Comparison of ENCODE assay signal across 17 cellular contexts in the genomic region with DNA sequence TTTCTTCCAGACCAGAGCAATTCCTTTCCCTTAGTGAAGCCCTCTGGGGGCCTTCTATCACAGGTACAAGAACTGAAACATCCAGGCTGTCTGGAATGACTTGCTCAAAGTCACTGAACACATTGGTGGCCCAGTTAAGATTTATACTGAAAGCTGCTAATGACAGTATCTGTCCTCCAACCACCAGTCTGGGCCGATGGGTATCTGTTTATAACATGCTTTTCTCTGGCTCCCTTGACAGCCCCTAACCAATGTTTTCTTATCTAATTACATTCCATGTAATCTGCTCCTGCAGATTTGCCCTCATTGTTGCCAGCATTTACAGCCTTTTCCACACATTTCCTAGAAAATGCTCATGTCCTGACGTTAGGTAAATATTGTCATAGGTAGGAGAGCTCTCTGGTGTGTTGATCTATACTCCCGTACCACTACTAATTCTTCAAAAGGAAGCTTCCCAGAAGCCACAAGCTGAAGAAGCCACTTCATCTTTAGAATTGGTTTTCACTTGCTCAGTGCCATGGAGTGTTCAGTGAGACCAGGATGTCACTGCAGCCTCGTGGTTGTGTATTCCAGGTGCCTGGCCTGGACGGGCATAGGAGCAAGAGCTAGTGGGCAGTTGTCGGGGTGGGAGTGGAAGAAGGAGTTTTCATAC.
DNase-seq lines count a peak whose midpoint lies in the region; ATAC-seq, FAIRE-seq and TF ChIP-seq lines count a peak whose summit lies in the region.
"Had no signal": no experiment of that assay in that cellular context is flagged by ENCODE, and none has a peak within 500 bp of the region (broad histone marks: within the 10 kb centered on the region; RNA-seq: fewer than 3 reads in every experiment).

No MANE protein-coding gene starts in this region.

- no peaks in the 10 kb centered on the region for H3K36me3 ChIP-seq in lower lobe of right lung
- H3K36me3 ChIP-seq: SJCRH30 had no signal

- intact Hi-C loops in lower lobe of right lung (cut with DNase I), result no loop called here

- no peak for TF ChIP-seq CTCF in lower lobe of right lung (IDR thresholded peaks at IDR 0.05)

- peak; percentile 4 for DNase-seq in SHP77 treated with DMSO at 0.1 percent for 48 hours (lab: John Stamatoyannopoulos, UW)
- no peak for DNase-seq in SHP77 (lab: John Stamatoyannopoulos, UW)
- DNase-seq in SK-N-DZ (ENCODE audit: low spot score), result peak; percentile 88
- DNase-seq in lower lobe of right lung, result no peak
- no peak for DNase-seq in NCI-H2107 (lab: John Stamatoyannopoulos, UW)
- DNase-seq in urothelium cell line (ENCODE audit: low spot score), result no peak
- no peak for DNase-seq in activated T-cell treated with anti-CD3 and anti-CD28 coated beads, Interleukin-2, amount 50 U/mL, for 1 hour
- no peak for DNase-seq in activated CD8-positive, alpha-beta memory T cell treated with anti-CD3 and anti-CD28 coated beads for 24 hours
- DNase-seq: CD4-positive, alpha-beta T cell; KBM-7; NCI-H1105 treated with DMSO at 0.1 percent for 48 hours; NCI-H345; NCI-H774; SJCRH30; T-cell had no signal

- no peaks in the 10 kb centered on the region for H3K9me3 ChIP-seq in lower lobe of right lung
- H3K9me3 ChIP-seq: SJCRH30 had no signal

- H3K4me3 ChIP-seq in lower lobe of right lung, result no peak overlapping the region
- H3K4me3 ChIP-seq: SJCRH30 had no signal

- no peak for FAIRE-seq in urothelium cell line (lab: Jason Lieb, UNC)
- FAIRE-seq: H1 had no signal

- H3K27ac ChIP-seq in lower lobe of right lung, result no peak overlapping the region
- H3K27ac ChIP-seq: HL-60, SJCRH30 had no signal

- peak; percentile 67 to 81 for ATAC-seq in lower lobe of right lung
- ATAC-seq: T-cell had no signal

- peaks cover 8% of the 10 kb centered on the region for H3K4me1 ChIP-seq in lower lobe of right lung
- H3K4me1 ChIP-seq: SJCRH30 had no signal

- H3K27me3 ChIP-seq in lower lobe of right lung (ENCODE audit: low read depth), result no peaks in the 10 kb centered on the region
- H3K27me3 ChIP-seq: SJCRH30 had no signal

Comparison
In these comparisons a context has a peak if more than half of its experiments do, and no peak if none do; other contexts are left out.
1. DNase-seq: peak in SHP77 treated with DMSO at 0.1 percent for 48 hours (single experiment) and SK-N-DZ (single experiment); none in SHP77 (0 of 2), lower lobe of right lung (single experiment), NCI-H2107 (single experiment), urothelium cell line (single experiment), activated T-cell treated with anti-CD3 and anti-CD28 coated beads, Interleukin-2, amount 50 U/mL, for 1 hour (single experiment) and activated CD8-positive, alpha-beta memory T cell treated with anti-CD3 and anti-CD28 coated beads for 24 hours (single experiment).